ENCODE assay signal across 20 cellular contexts in the genomic region with DNA sequence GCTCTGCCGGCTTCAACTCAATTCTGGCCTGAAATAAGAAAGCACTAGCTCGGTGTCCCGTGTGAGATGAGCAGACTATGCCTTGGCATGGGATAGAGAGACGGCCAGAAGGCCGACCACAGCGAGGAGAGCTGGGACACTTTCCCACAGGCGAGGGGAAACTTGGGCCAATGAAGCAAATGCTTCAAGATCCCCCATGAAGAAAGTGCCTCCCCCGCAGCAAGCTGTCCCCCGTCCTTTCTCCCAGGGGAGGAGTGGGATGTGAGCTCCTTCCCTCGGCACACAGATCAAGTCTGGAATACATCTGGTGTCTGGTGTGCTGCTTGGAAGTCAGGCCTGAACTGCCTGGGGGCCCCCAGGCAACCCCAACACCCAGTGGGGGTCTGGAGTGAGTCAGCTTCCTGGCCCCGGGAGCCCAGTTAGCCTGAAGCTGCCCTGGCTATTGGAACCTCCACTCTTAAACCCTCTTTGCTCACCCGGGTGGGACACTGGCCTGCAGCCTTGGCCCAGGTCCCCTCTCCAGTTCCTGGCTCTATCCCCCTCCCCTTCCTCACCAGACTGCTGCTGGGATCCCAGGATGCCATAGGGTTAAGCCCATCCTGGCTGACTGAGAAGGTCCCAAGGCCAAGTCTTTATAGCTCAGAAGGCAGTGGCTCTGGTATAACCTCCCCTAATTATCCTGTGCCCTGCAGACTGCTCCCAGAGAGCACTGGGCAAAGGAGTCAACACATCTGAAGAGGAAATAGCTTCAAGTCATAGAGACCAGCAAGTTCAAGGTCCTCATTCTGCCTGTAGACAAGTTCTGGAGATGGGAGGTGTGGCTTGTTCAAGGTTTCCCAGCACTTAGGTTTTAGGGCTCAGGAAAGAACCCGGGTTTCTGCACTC.
A peak's percentile ranks its signal among the peaks of the same experiment; 100 is the strongest.
DNase-seq lines count a peak whose midpoint lies in the region; ATAC-seq, FAIRE-seq and TF ChIP-seq lines count a peak whose summit lies in the region.
"Had no signal": no experiment of that assay in that cellular context is flagged by ENCODE, and none has a peak within 500 bp of the region (broad histone marks: within the 10 kb centered on the region; RNA-seq: fewer than 3 reads in every experiment).

No MANE protein-coding gene starts in this region.

- no peaks in the 10 kb centered on the region for H3K79me2 ChIP-seq in HCT116 (ENCODE audit: insufficient read depth, low read length)
- H3K79me2 ChIP-seq: parathyroid adenoma had no signal

- TF ChIP-seq POLR2A in A549 (IDR thresholded peaks at IDR 0.05; ENCODE audit: low read length) (no peak), HCT116 (IDR thresholded peaks at IDR 0.05; ENCODE audit: borderline replicate concordance, extremely low read depth, insufficient read depth, insufficient read length) (no peak)

- H3K27ac ChIP-seq in A549: peak overlapping the region in 1 of 2 experiments; percentile 66; a peak in 3 of 6 replicates
- H3K27ac ChIP-seq in HCT116 (ENCODE audit: low read depth, low read length): no peak overlapping the region
- H3K27ac ChIP-seq: KMS-11, parathyroid adenoma, upper lobe of left lung had no signal

- no peak for FAIRE-seq in A549 (lab: Jason Lieb, UNC)
- FAIRE-seq: GM12878 had no signal

- H3K4me1 Mint-ChIP-seq in stimulated activated memory B cell treated with anti-CD40 and anti-IgM and Interleukin-4, amounts not matched to agents 10 μg/mL and 1 μg/mL and 100 μg/mL, for 72 hours: peaks cover 7% of the 10 kb centered on the region

- POLR2A ChIA-PET in A549 (lab: Yijun Ruan, JAX): no interaction called here
- POLR2A ChIA-PET in HCT116 (lab: Charles Lee): interaction anchor here (1.0 kb wide), 1 partner anchor 26 kb away, joined by 3 read pairs; no protein-coding TSS in a partner anchor

- TF ChIP-seq CTCF in A549 (IDR thresholded peaks at IDR 0.05) (no peak), HCT116 (IDR thresholded peaks at IDR 0.05 in 2 of 3, conservative IDR thresholded peaks at IDR 0.05 in 1 of 3; ENCODE audit: borderline replicate concordance in 1 of 3, insufficient read depth in 1 of 3, low read depth in 2 of 3, low read length in 2 of 3) (no peak), astrocyte of the cerebellum (IDR thresholded peaks at IDR 0.05; ENCODE audit: low read depth, low read length, missing control alignments) (no peak), GM10266 (IDR thresholded peaks at IDR 0.05; ENCODE audit: control insufficient read depth, insufficient read depth, low read depth, missing control alignments) (no peak)

- TF ChIP-seq RAD21 in A549 (conservative IDR thresholded peaks at IDR 0.05 in 1 of 2, IDR thresholded peaks at IDR 0.05 in 1 of 2) (no peak), HCT116 (IDR thresholded peaks at IDR 0.05; ENCODE audit: low read depth) (no peak)

- no peak for TF ChIP-seq EP300 in A549 (IDR thresholded peaks at IDR 0.05)

- H3K9ac ChIP-seq in HCT116 (ENCODE audit: low read length): no peak overlapping the region
- H3K9ac ChIP-seq: KMS-11, parathyroid adenoma had no signal

- DNase-seq in A549 (ENCODE audit: low read depth in 1 of 2, low spot score in 1 of 2) (no peak), HCT116 (ENCODE audit: low read depth, low spot score) (no peak), astrocyte of the cerebellum (ENCODE audit: low read depth) (peak; percentile 58), iris pigment epithelial cell (ENCODE audit: low read depth) (peak; percentile 46), NCI-H2227 (lab: John Stamatoyannopoulos, UW; ENCODE audit: unreplicated experiment) (no peak), GM10266 (ENCODE audit: extremely low spot score) (no peak), inferior parietal cortex (ENCODE audit: extremely low spot score) (no peak)
- DNase-seq: activated gamma-delta T cell; central memory CD4-positive, alpha-beta T cell; DMS53; mammary epithelial cell; NCI-H1694 treated with DMSO at 0.1 percent for 48 hours; NCI-H526 treated with DMSO at 0.1 percent for 48 hours; T-helper 9 cell; upper lobe of left lung had no signal

- H3K36me3 ChIP-seq in HCT116 (ENCODE audit: control insufficient read depth in 1 of 2, insufficient read depth in 2 of 2, low read length in 2 of 2): no peaks in the 10 kb centered on the region
- H3K36me3 ChIP-seq: upper lobe of left lung had no signal

- H3K4me1 ChIP-seq in A549: peaks cover 10% of the 10 kb centered on the region
- peaks cover 0 to 12% of the 10 kb centered on the region in 2 experiments; a peak in 2 of 4 replicates for H3K4me1 ChIP-seq in HCT116 (ENCODE audit: control insufficient read depth in 1 of 2, insufficient read depth in 2 of 2, low read length in 2 of 2)
- H3K4me1 ChIP-seq: upper lobe of left lung had no signal

- H3K9me3 ChIP-seq in A549 (no peaks in the 10 kb centered on the region), HCT116 (ENCODE audit: control insufficient read depth in 1 of 2, insufficient read depth in 1 of 2, low read depth in 1 of 2, low read length in 2 of 2) (no peaks in the 10 kb centered on the region)
- H3K9me3 ChIP-seq: upper lobe of left lung had no signal

- H3K4me3 ChIP-seq in A549 (no peak overlapping the region), HCT116 (replicated peaks in 1 of 2; ENCODE audit: low read depth in 1 of 2, low read length in 2 of 2) (no peak overlapping the region), astrocyte of the cerebellum (ENCODE audit: low read depth, low read length) (peak overlapping the region; percentile 4)
- H3K4me3 ChIP-seq: GM12878, upper lobe of left lung had no signal

- no peak overlapping the region for H3K4me3 Mint-ChIP-seq in stimulated activated memory B cell treated with anti-CD40 and anti-IgM and Interleukin-4, amounts not matched to agents 10 μg/mL and 1 μg/mL and 100 μg/mL, for 72 hours
- H3K4me3 Mint-ChIP-seq: activated CD4-positive, alpha-beta memory T cell treated with anti-CD3 and anti-CD28 coated beads for 36 hours had no signal

- intact Hi-C loops in HCT116 (cut with micrococcal nuclease): no loop called here

- no peak overlapping the region for H3K27ac Mint-ChIP-seq in stimulated activated memory B cell treated with anti-CD40 and anti-IgM and Interleukin-4, amounts not matched to agents 10 μg/mL and 1 μg/mL and 100 μg/mL, for 72 hours
- H3K27ac Mint-ChIP-seq: activated CD4-positive, alpha-beta memory T cell treated with anti-CD3 and anti-CD28 coated beads for 36 hours had no signal

- H2AFZ ChIP-seq in HCT116 (ENCODE audit: low read depth, low read length, poor library complexity, severe bottlenecking): no peak overlapping the region
- H2AFZ ChIP-seq: parathyroid adenoma had no signal

- no peaks in the 10 kb centered on the region for H3K9me2 ChIP-seq in HCT116 (ENCODE audit: insufficient read depth)

- H4K20me1 ChIP-seq in HCT116 (ENCODE audit: insufficient read depth): no peaks in the 10 kb centered on the region

- RAD21 ChIA-PET in HCT116 (lab: Charles Lee; ENCODE audit: low non-redundant PET in 1 of 2, low total read pairs in 2 of 2, uncharacterized antibody in 2 of 2, unreplicated experiment in 2 of 2): no interaction called here

- in situ Hi-C loops in astrocyte of the cerebellum (cut with HindIII; ENCODE audit: low sequenced_read_pairs): no loop called here

- no peaks in the 10 kb centered on the region for H3K9me3 Mint-ChIP-seq in stimulated activated memory B cell treated with anti-CD40 and anti-IgM and Interleukin-4, amounts not matched to agents 10 μg/mL and 1 μg/mL and 100 μg/mL, for 72 hours
- H3K9me3 Mint-ChIP-seq: activated CD4-positive, alpha-beta memory T cell treated with anti-CD3 and anti-CD28 coated beads for 36 hours had no signal

- no peaks in the 10 kb centered on the region for H3K27me3 Mint-ChIP-seq in stimulated activated memory B cell treated with anti-CD40 and anti-IgM and Interleukin-4, amounts not matched to agents 10 μg/mL and 1 μg/mL and 100 μg/mL, for 72 hours
- H3K27me3 Mint-ChIP-seq: activated CD4-positive, alpha-beta memory T cell treated with anti-CD3 and anti-CD28 coated beads for 36 hours had no signal

- 70% methylated on average over 12 of the region's 13 CpGs for WGBS in A549 (ENCODE audit: missing lambda C conversion rate)

- CTCF ChIA-PET in A549 (lab: Yijun Ruan, JAX): interaction anchor here (0.8 to 2.1 kb wide), 6 partner anchors 12 to 342 kb away, joined by 3 to 6 read pairs (median 3); no protein-coding TSS in a partner anchor
- CTCF ChIA-PET in HCT116 (lab: Charles Lee): no interaction called here

- no peaks in the 10 kb centered on the region for H3K36me3 Mint-ChIP-seq in stimulated activated memory B cell treated with anti-CD40 and anti-IgM and Interleukin-4, amounts not matched to agents 10 μg/mL and 1 μg/mL and 100 μg/mL, for 72 hours
- H3K36me3 Mint-ChIP-seq: activated CD4-positive, alpha-beta memory T cell treated with anti-CD3 and anti-CD28 coated beads for 36 hours had no signal

- ATAC-seq in A549 (peak in 1 of 2 experiments; percentile 31; a peak in 3 of 6 replicates), HCT116 (0 out of 2 replicates have a peak, but pooled peaks have one; percentile 30)
- ATAC-seq in stimulated activated memory B cell treated with anti-CD40 and anti-IgM and Interleukin-4, amounts not matched to agents 10 μg/mL and 1 μg/mL and 100 μg/mL, for 72 hours: no peak
- ATAC-seq: GM12878 had no signal

- H3K4me2 ChIP-seq in A549 (peak overlapping the region; percentile 11; the same call in 2 of the 3 replicates), HCT116 (ENCODE audit: low read length) (peak overlapping the region; percentile 4; the same call in 1 of the 2 replicates)
- H3K4me2 ChIP-seq: KMS-11 had no signal

- no TSS peak for BruUV-seq in HCT116 (replicated peaks; lab: Mats Ljungman, UMichigan)

- H3K27me3 ChIP-seq in HCT116 (ENCODE audit: insufficient read depth, low read length): no peaks in the 10 kb centered on the region
- H3K27me3 ChIP-seq: upper lobe of left lung had no signal

TF ChIP-seq in A549, 52 proteins besides CTCF, POLR2A, EP300 and RAD21 (continues in another document):
- TF ChIP-seq JUN (IDR thresholded peaks at IDR 0.05) (no peak), HOXB5 (CRISPR knock-in tag; IDR thresholded peaks at IDR 0.05) (no peak), ZFP36 (IDR thresholded peaks at IDR 0.05; ENCODE audit: borderline replicate concordance, partially characterized antibody) (no peak)

TF ChIP-seq in HCT116, 20 proteins besides CTCF, POLR2A, EP300 and RAD21:
- no peak for TF ChIP-seq FOSL1 (IDR thresholded peaks at IDR 0.05; ENCODE audit: low read depth)
- no peak for TF ChIP-seq SP1 (IDR thresholded peaks at IDR 0.05; ENCODE audit: low read depth)
- TF ChIP-seq ELF1 (IDR thresholded peaks at IDR 0.05; ENCODE audit: borderline replicate concordance, low read depth): no peak
- TF ChIP-seq ZFX (IDR thresholded peaks at IDR 0.05): no peak
- TF ChIP-seq CBX3 (IDR thresholded peaks at IDR 0.05; ENCODE audit: low read depth): no peak
- TF ChIP-seq, protein P1, sequence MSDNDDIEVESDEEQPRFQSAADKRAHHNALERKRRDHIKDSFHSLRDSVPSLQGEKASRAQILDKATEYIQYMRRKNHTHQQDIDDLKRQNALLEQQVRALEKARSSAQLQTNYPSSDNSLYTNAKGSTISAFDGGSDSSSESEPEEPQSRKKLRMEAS (IDR thresholded peaks at IDR 0.05): no peak
- no peak for TF ChIP-seq EGR1 (IDR thresholded peaks at IDR 0.05; ENCODE audit: low read depth)
- TF ChIP-seq JUND (IDR thresholded peaks at IDR 0.05): no peak
- TF ChIP-seq YY1 (IDR thresholded peaks at IDR 0.05; ENCODE audit: extremely low read depth, insufficient replicate concordance, low read depth, low read length): no peak
- no peak for TF ChIP-seq ZNF274 (IDR thresholded peaks at IDR 0.05; ENCODE audit: low read depth, low read length)

Comparison
In these comparisons a context has a peak if more than half of its experiments do, and no peak if none do; other contexts are left out.
1. DNase-seq: peak in astrocyte of the cerebellum (single experiment) and iris pigment epithelial cell (single experiment); none in A549 (0 of 2), HCT116 (single experiment), NCI-H2227 (single experiment), GM10266 (single experiment) and inferior parietal cortex (single experiment).